In the genomic region with DNA sequence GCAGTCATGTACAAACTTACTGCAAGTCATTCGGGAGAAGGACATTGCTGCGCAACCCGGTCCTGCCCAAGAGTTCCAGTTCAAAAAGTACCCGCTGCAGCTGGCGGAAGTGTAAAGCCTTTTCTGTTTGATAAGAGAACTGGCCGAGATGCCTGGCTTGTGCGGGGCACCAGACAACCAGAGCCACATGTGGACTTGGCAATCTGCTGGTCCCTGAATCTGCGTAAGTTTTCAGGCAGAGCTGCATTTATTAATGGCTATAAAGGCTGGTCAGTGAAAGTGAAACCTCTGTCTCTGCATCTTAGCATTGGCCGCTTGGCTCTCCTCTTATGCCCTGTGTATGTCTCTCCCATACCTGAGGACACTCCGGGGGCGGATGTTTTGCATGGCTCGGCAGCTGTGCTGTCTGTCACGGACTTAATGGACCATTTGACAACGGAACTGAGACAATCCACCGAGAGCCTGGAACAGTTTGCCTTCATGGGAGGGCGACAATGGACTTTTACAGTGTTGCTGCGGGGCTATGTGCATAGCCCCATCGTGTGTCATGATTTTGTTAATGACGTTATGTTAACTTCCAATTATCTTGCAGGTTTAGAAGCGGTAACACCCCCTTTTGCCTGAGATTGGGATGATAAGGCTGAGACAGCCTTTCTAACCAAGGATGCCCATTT, we compare ENCODE assay signal across 13 cellular contexts. TPM values are rescaled to one million over a fixed set of nuclear protein-coding genes. Genes with fewer than 3 reads are reported as not detected.
DNase-seq lines count a peak whose midpoint lies in the region; ATAC-seq, FAIRE-seq and TF ChIP-seq lines count a peak whose summit lies in the region.
"Had no signal": no experiment of that assay in that cellular context is flagged by ENCODE, and none has a peak within 500 bp of the region (broad histone marks: within the 10 kb centered on the region; RNA-seq: fewer than 3 reads in every experiment).

No MANE protein-coding gene starts in this region.

- no peaks in the 10 kb centered on the region for H3K36me3 Mint-ChIP-seq in stimulated activated memory B cell treated with anti-CD40 and anti-IgM and Interleukin-4, amounts not matched to agents 10 μg/mL and 1 μg/mL and 100 μg/mL, for 72 hours

- peaks cover 4% of the 10 kb centered on the region for H3K9me3 Mint-ChIP-seq in stimulated activated memory B cell treated with anti-CD40 and anti-IgM and Interleukin-4, amounts not matched to agents 10 μg/mL and 1 μg/mL and 100 μg/mL, for 72 hours

- no peak for TF ChIP-seq CTCF in bronchial epithelial cell (IDR thresholded peaks at IDR 0.05; ENCODE audit: insufficient read depth, low read length, severe bottlenecking)

- H3K4me1 Mint-ChIP-seq in stimulated activated memory B cell treated with anti-CD40 and anti-IgM and Interleukin-4, amounts not matched to agents 10 μg/mL and 1 μg/mL and 100 μg/mL, for 72 hours = no peaks in the 10 kb centered on the region

- H3K36me3 ChIP-seq in bronchial epithelial cell (ENCODE audit: control insufficient read depth, insufficient read depth, low read length) = no peaks in the 10 kb centered on the region

- H3K27ac Mint-ChIP-seq in stimulated activated memory B cell treated with anti-CD40 and anti-IgM and Interleukin-4, amounts not matched to agents 10 μg/mL and 1 μg/mL and 100 μg/mL, for 72 hours = no peak overlapping the region
- H3K27ac Mint-ChIP-seq: activated naive CD4-positive, alpha-beta T cell treated with anti-CD3 and anti-CD28 coated beads for 36 hours had no signal

- H3K27me3 Mint-ChIP-seq in stimulated activated memory B cell treated with anti-CD40 and anti-IgM and Interleukin-4, amounts not matched to agents 10 μg/mL and 1 μg/mL and 100 μg/mL, for 72 hours = no peaks in the 10 kb centered on the region

- DNase-seq in DMS153 (lab: John Stamatoyannopoulos, UW) (peak; percentile 52), DMS153 treated with DMSO at 0.1 percent for 48 hours (lab: John Stamatoyannopoulos, UW; ENCODE audit: unreplicated experiment) (no peak), NCI-H69 (lab: John Stamatoyannopoulos, UW) (peak; percentile 91), bronchial epithelial cell (ENCODE audit: low read depth) (no peak), NCI-H1436 treated with DMSO at 0.1 percent for 48 hours (lab: John Stamatoyannopoulos, UW) (no peak), NCI-H1105 treated with DMSO at 0.1 percent for 48 hours (lab: John Stamatoyannopoulos, UW) (no peak)
- no peak for DNase-seq in activated CD4-positive, alpha-beta T cell treated with anti-CD3 and anti-CD28 coated beads, Interleukin-2, amount 50 U/mL, for 1 hour
- DNase-seq: 8988T; activated naive CD4-positive, alpha-beta T cell treated with anti-CD3 and anti-CD28 coated beads for 36 hours; central memory CD4-positive, alpha-beta T cell; stimulated activated CD8-positive, alpha-beta memory T cell treated with anti-CD3 and anti-CD28 coated beads, Interleukin-4, amount 100 ng/mL, for 48 hours; T-helper 2 cell had no signal

- no peak overlapping the region for H3K4me3 Mint-ChIP-seq in stimulated activated memory B cell treated with anti-CD40 and anti-IgM and Interleukin-4, amounts not matched to agents 10 μg/mL and 1 μg/mL and 100 μg/mL, for 72 hours
- H3K4me3 Mint-ChIP-seq: activated naive CD4-positive, alpha-beta T cell treated with anti-CD3 and anti-CD28 coated beads for 36 hours had no signal

- peak; percentile 28 for FAIRE-seq in bronchial epithelial cell (lab: Jason Lieb, UNC)

- H3K4me3 ChIP-seq in bronchial epithelial cell (ENCODE audit: low read depth, low read length) = no peak overlapping the region

- H3K27me3 ChIP-seq in bronchial epithelial cell (ENCODE audit: control insufficient read depth, insufficient read depth, low read length) = no peaks in the 10 kb centered on the region

- ATAC-seq in stimulated activated memory B cell treated with anti-CD40 and anti-IgM and Interleukin-4, amounts not matched to agents 10 μg/mL and 1 μg/mL and 100 μg/mL, for 72 hours = peak; percentile 18

RNA-seq across cellular contexts. Expression of a gene that starts 19.8 kb away (rescaled TPM):
- 2.9 and 4.7 TPM in 2 replicates for total RNA-seq in bronchial epithelial cell
- total RNA-seq: activated naive CD4-positive, alpha-beta T cell treated with anti-CD3 and anti-CD28 coated beads for 36 hours had no signal

Comparison
In these comparisons a context has a peak if more than half of its experiments do, and no peak if none do; other contexts are left out.
1. DNase-seq: peak in DMS153 (single experiment) and NCI-H69 (single experiment); none in DMS153 treated with DMSO at 0.1 percent for 48 hours (single experiment), bronchial epithelial cell (single experiment), NCI-H1436 treated with DMSO at 0.1 percent for 48 hours (single experiment), activated CD4-positive, alpha-beta T cell treated with anti-CD3 and anti-CD28 coated beads, Interleukin-2, amount 50 U/mL, for 1 hour (single experiment) and NCI-H1105 treated with DMSO at 0.1 percent for 48 hours (single experiment).